Comparison of ENCODE assay signal across 1 cellular context in the genomic region with DNA sequence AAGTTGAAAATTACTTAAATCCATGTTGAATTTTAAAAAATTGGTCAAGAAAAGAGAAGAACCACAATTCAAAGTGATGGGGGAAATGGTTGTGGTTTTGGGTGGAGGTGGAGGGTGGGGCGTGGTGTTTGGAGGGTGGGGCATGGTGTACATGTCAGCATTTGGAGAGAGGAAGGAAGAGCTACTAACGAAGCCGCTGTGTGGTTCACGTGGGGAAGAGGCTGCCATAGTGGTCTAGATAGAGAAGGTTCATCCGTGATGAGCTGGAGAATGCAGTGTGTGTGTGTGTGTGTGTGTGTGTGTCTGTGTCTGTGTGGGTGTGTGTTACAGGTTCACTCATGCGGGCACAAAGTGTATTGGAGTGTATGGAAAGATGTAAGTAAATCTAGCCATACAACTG.
TF ChIP-seq lines count a peak whose summit lies in the region.

No MANE protein-coding gene starts in this region.

TF ChIP-seq in GM12878, 131 proteins besides CTCF, POLR2A, EP300 and RAD21 (continued from another document):
- TF ChIP-seq, protein P1, sequence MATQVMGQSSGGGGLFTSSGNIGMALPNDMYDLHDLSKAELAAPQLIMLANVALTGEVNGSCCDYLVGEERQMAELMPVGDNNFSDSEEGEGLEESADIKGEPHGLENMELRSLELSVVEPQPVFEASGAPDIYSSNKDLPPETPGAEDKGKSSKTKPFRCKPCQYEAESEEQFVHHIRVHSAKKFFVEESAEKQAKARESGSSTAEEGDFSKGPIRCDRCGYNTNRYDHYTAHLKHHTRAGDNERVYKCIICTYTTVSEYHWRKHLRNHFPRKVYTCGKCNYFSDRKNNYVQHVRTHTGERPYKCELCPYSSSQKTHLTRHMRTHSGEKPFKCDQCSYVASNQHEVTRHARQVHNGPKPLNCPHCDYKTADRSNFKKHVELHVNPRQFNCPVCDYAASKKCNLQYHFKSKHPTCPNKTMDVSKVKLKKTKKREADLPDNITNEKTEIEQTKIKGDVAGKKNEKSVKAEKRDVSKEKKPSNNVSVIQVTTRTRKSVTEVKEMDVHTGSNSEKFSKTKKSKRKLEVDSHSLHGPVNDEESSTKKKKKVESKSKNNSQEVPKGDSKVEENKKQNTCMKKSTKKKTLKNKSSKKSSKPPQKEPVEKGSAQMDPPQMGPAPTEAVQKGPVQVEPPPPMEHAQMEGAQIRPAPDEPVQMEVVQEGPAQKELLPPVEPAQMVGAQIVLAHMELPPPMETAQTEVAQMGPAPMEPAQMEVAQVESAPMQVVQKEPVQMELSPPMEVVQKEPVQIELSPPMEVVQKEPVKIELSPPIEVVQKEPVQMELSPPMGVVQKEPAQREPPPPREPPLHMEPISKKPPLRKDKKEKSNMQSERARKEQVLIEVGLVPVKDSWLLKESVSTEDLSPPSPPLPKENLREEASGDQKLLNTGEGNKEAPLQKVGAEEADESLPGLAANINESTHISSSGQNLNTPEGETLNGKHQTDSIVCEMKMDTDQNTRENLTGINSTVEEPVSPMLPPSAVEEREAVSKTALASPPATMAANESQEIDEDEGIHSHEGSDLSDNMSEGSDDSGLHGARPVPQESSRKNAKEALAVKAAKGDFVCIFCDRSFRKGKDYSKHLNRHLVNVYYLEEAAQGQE (IDR thresholded peaks at IDR 0.05; ENCODE audit: low read depth, low read length): 0 out of 2 replicates have a peak, but pooled peaks have one; percentile 23
- peak; percentile 78 for TF ChIP-seq RUNX3 (IDR thresholded peaks at IDR 0.05; ENCODE audit: low read length)
- TF ChIP-seq, protein P2, sequence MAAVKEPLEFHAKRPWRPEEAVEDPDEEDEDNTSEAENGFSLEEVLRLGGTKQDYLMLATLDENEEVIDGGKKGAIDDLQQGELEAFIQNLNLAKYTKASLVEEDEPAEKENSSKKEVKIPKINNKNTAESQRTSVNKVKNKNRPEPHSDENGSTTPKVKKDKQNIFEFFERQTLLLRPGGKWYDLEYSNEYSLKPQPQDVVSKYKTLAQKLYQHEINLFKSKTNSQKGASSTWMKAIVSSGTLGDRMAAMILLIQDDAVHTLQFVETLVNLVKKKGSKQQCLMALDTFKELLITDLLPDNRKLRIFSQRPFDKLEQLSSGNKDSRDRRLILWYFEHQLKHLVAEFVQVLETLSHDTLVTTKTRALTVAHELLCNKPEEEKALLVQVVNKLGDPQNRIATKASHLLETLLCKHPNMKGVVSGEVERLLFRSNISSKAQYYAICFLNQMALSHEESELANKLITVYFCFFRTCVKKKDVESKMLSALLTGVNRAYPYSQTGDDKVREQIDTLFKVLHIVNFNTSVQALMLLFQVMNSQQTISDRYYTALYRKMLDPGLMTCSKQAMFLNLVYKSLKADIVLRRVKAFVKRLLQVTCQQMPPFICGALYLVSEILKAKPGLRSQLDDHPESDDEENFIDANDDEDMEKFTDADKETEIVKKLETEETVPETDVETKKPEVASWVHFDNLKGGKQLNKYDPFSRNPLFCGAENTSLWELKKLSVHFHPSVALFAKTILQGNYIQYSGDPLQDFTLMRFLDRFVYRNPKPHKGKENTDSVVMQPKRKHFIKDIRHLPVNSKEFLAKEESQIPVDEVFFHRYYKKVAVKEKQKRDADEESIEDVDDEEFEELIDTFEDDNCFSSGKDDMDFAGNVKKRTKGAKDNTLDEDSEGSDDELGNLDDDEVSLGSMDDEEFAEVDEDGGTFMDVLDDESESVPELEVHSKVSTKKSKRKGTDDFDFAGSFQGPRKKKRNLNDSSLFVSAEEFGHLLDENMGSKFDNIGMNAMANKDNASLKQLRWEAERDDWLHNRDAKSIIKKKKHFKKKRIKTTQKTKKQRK (IDR thresholded peaks at IDR 0.05; ENCODE audit: low read depth, low read length): no peak
